Comparison of ENCODE assay signal across 38 cellular contexts in genomic region chr16:5012887-5013286, GRCh38. TPM values are rescaled to one million over a fixed set of nuclear protein-coding genes. Genes with fewer than 3 reads are reported as not detected.
"Had no signal": no experiment of that assay in that cellular context is flagged by ENCODE, and none has a peak within 500 bp of the region (broad histone marks: within the 10 kb centered on the region; RNA-seq: fewer than 3 reads in every experiment).

No MANE protein-coding gene starts in this region.

- H3K27me3 Mint-ChIP-seq: activated CD8-positive, alpha-beta T cell treated with anti-CD3 and anti-CD28 coated beads for 36 hours had no signal

- H3K4me3 Mint-ChIP-seq: activated CD4-positive, alpha-beta memory T cell treated with anti-CD3 and anti-CD28 coated beads for 36 hours; activated CD4-positive, alpha-beta T cell treated with anti-CD3 and anti-CD28 coated beads for 36 hours; activated CD4-positive, alpha-beta T cell treated with anti-CD3 and anti-CD28 coated beads, Interleukin-2, amount 10 ng/mL, durations not matched to agents 7 days and 5 days; activated CD8-positive, alpha-beta T cell treated with anti-CD3 and anti-CD28 coated beads for 36 hours; activated naive CD4-positive, alpha-beta T cell treated with anti-CD3 and anti-CD28 coated beads for 36 hours; activated naive CD8-positive, alpha-beta T cell treated with anti-CD3 and anti-CD28 coated beads for 36 hours; activated T-cell treated with anti-CD3 and anti-CD28 coated beads, Interleukin-2, amount 50 U/mL, for 4 hours; activated T-cell treated with anti-CD3 and anti-CD28 coated beads, Interleukin-2, amount 50 U/mL, for 72 hours; activated T-helper 1 cell treated with anti-CD3 and anti-CD28 coated beads, Interleukin-12 subunit alpha, Interleukin-12 subunit beta, Interleukin-2, Interleukin-4 antibody, amounts not matched to agents 30 ng/mL and 10 ng/mL and 1 ng/mL, durations not matched to agents 14 hours and 24 hours and 36 hours; activated T-helper 17 cell treated with anti-CD3 and anti-CD28 coated beads, Interleukin-2, amount 50 U/mL, for 72 hours; T-helper 1 cell treated with Interleukin-12 subunit alpha and Interleukin-12 subunit beta and Interleukin-4 antibody, amounts not matched to agents 30 μg/mL and 1 μg/mL, for 36 hours; T-helper 2 cell treated with Interferon-gamma antibody and Interleukin-4, amounts not matched to agents 5 μg/mL and 100 μg/mL, for 36 hours had no signal

- H3K9me3 Mint-ChIP-seq: activated CD4-positive, alpha-beta memory T cell treated with anti-CD3 and anti-CD28 coated beads for 36 hours; activated CD4-positive, alpha-beta T cell treated with anti-CD3 and anti-CD28 coated beads, Interleukin-2, amount 10 ng/mL, durations not matched to agents 7 days and 5 days; activated CD8-positive, alpha-beta T cell treated with anti-CD3 and anti-CD28 coated beads for 36 hours; activated naive CD4-positive, alpha-beta T cell treated with anti-CD3 and anti-CD28 coated beads for 36 hours; activated naive CD4-positive, alpha-beta T cell treated with anti-CD3 and anti-CD28 coated beads, Interleukin-2, amount 50 U/mL, for 72 hours; activated naive CD8-positive, alpha-beta T cell treated with anti-CD3 and anti-CD28 coated beads for 36 hours; activated T-cell treated with anti-CD3 and anti-CD28 coated beads, Interleukin-2, amount 50 U/mL, for 4 hours; activated T-cell treated with anti-CD3 and anti-CD28 coated beads, Interleukin-2, amount 50 U/mL, for 72 hours; activated T-helper 1 cell treated with anti-CD3 and anti-CD28 coated beads, Interleukin-12 subunit alpha, Interleukin-12 subunit beta, Interleukin-2, Interleukin-4 antibody, amounts not matched to agents 30 ng/mL and 10 ng/mL and 1 ng/mL, durations not matched to agents 14 hours and 24 hours and 36 hours; activated T-helper 17 cell treated with anti-CD3 and anti-CD28 coated beads, Interleukin-2, amount 50 U/mL, for 72 hours; T-helper 1 cell treated with Interleukin-12 subunit alpha and Interleukin-12 subunit beta and Interleukin-4 antibody, amounts not matched to agents 30 μg/mL and 1 μg/mL, for 36 hours; T-helper 2 cell treated with Interferon-gamma antibody and Interleukin-4, amounts not matched to agents 5 μg/mL and 100 μg/mL, for 36 hours had no signal

- FAIRE-seq: astrocyte, TTC549 had no signal

- H3K27ac Mint-ChIP-seq: activated CD4-positive, alpha-beta memory T cell treated with anti-CD3 and anti-CD28 coated beads for 36 hours; activated CD4-positive, alpha-beta T cell treated with anti-CD3 and anti-CD28 coated beads for 36 hours; activated CD4-positive, alpha-beta T cell treated with anti-CD3 and anti-CD28 coated beads, Interleukin-2, amount 10 ng/mL, durations not matched to agents 7 days and 5 days; activated CD8-positive, alpha-beta T cell treated with anti-CD3 and anti-CD28 coated beads for 36 hours; activated naive CD4-positive, alpha-beta T cell treated with anti-CD3 and anti-CD28 coated beads for 36 hours; activated naive CD4-positive, alpha-beta T cell treated with anti-CD3 and anti-CD28 coated beads, Interleukin-2, amount 50 U/mL, for 72 hours; activated naive CD8-positive, alpha-beta T cell treated with anti-CD3 and anti-CD28 coated beads for 36 hours; activated T-cell treated with anti-CD3 and anti-CD28 coated beads, Interleukin-2, amount 50 U/mL, for 72 hours; activated T-helper 1 cell treated with anti-CD3 and anti-CD28 coated beads, Interleukin-12 subunit alpha, Interleukin-12 subunit beta, Interleukin-2, Interleukin-4 antibody, amounts not matched to agents 30 ng/mL and 10 ng/mL and 1 ng/mL, durations not matched to agents 14 hours and 24 hours and 36 hours; activated T-helper 17 cell treated with anti-CD3 and anti-CD28 coated beads, Interleukin-2, amount 50 U/mL, for 72 hours; T-helper 1 cell treated with Interleukin-12 subunit alpha and Interleukin-12 subunit beta and Interleukin-4 antibody, amounts not matched to agents 30 μg/mL and 1 μg/mL, for 36 hours; T-helper 2 cell treated with Interferon-gamma antibody and Interleukin-4, amounts not matched to agents 5 μg/mL and 100 μg/mL, for 36 hours had no signal

- H3K4me3 ChIP-seq: adrenal gland, body of pancreas, breast epithelium had no signal

- H3K36me3 Mint-ChIP-seq: activated CD4-positive, alpha-beta memory T cell treated with anti-CD3 and anti-CD28 coated beads for 36 hours; activated naive CD4-positive, alpha-beta T cell treated with anti-CD3 and anti-CD28 coated beads, Interleukin-2, amount 50 U/mL, for 72 hours; activated naive CD8-positive, alpha-beta T cell treated with anti-CD3 and anti-CD28 coated beads for 36 hours had no signal

- H3K27me3 ChIP-seq: adrenal gland, body of pancreas, breast epithelium had no signal

- H3K4me1 ChIP-seq: adrenal gland, body of pancreas, breast epithelium had no signal

- H3K36me3 ChIP-seq: adrenal gland, brain microvascular endothelial cell, breast epithelium had no signal

- ATAC-seq: activated CD4-positive, alpha-beta T cell treated with anti-CD3 and anti-CD28 coated beads for 36 hours; activated CD4-positive, CD25-positive, alpha-beta regulatory T cell treated with anti-CD3 and anti-CD28 coated beads, Interleukin-2, amount 50 U/mL, for 24 hours; activated CD8-positive, alpha-beta T cell treated with anti-CD3 and anti-CD28 coated beads for 36 hours; activated naive CD4-positive, alpha-beta T cell treated with anti-CD3 and anti-CD28 coated beads, Interleukin-2, amount 50 U/mL, for 72 hours; activated T-cell treated with anti-CD3 and anti-CD28 coated beads, Interleukin-2, amount 50 U/mL, for 4 hours; activated T-cell treated with anti-CD3 and anti-CD28 coated beads, Interleukin-2, amount 50 U/mL, for 72 hours; activated T-helper 17 cell treated with anti-CD3 and anti-CD28 coated beads, Interleukin-2, amount 50 U/mL, for 72 hours; body of pancreas had no signal

- H3K9me3 ChIP-seq: adrenal gland, body of pancreas, breast epithelium had no signal

- H3K4me1 Mint-ChIP-seq: activated CD4-positive, alpha-beta T cell treated with anti-CD3 and anti-CD28 coated beads for 36 hours; activated CD4-positive, alpha-beta T cell treated with anti-CD3 and anti-CD28 coated beads, Interleukin-2, amount 10 ng/mL, durations not matched to agents 7 days and 5 days; activated naive CD8-positive, alpha-beta T cell treated with anti-CD3 and anti-CD28 coated beads for 36 hours; activated T-helper 17 cell treated with anti-CD3 and anti-CD28 coated beads, Interleukin-2, amount 50 U/mL, for 72 hours had no signal

- DNase-seq: activated CD4-positive, alpha-beta memory T cell treated with anti-CD3 and anti-CD28 coated beads for 36 hours; activated CD4-positive, alpha-beta T cell treated with anti-CD3 and anti-CD28 coated beads for 1 hour; activated CD4-positive, alpha-beta T cell treated with anti-CD3 and anti-CD28 coated beads for 36 hours; activated CD4-positive, alpha-beta T cell treated with anti-CD3 and anti-CD28 coated beads for 48 hours; activated CD4-positive, alpha-beta T cell treated with anti-CD3 and anti-CD28 coated beads, Interleukin-2, amount 10 ng/mL, durations not matched to agents 7 days and 5 days; activated CD4-positive, CD25-positive, alpha-beta regulatory T cell; activated CD8-positive, alpha-beta memory T cell treated with anti-CD3 and anti-CD28 coated beads, Interleukin-2, amount 50 U/mL, for 4 hours; activated CD8-positive, alpha-beta T cell treated with anti-CD3 and anti-CD28 coated beads for 36 hours; activated effector memory CD4-positive, alpha-beta T cell treated with anti-CD3 and anti-CD28 coated beads, Interleukin-2, amount 50 U/mL, for 16 hours; activated gamma-delta T cell treated with Interleukin-2 at 50 U/mL for 16 hours; activated naive CD4-positive, alpha-beta T cell; activated naive CD4-positive, alpha-beta T cell treated with anti-CD3 and anti-CD28 coated beads for 36 hours; activated naive CD4-positive, alpha-beta T cell treated with anti-CD3 and anti-CD28 coated beads, Interleukin-2, amount 50 U/mL, for 16 hours; activated naive CD8-positive, alpha-beta T cell treated with anti-CD3 and anti-CD28 coated beads for 36 hours; activated T-cell treated with anti-CD3 and anti-CD28 coated beads for 4 hours; activated T-cell treated with anti-CD3 and anti-CD28 coated beads, Interleukin-2, amount 50 U/mL, for 1 hour; activated T-cell treated with anti-CD3 and anti-CD28 coated beads, Interleukin-2, amount 50 U/mL, for 4 hours; activated T-cell treated with anti-CD3 and anti-CD28 coated beads, Interleukin-2, amount 50 U/mL, for 72 hours; adrenal gland; amniotic stem cell; aorta; body of pancreas; brain microvascular endothelial cell; central memory CD4-positive, alpha-beta T cell; T-helper 1 cell; T-helper 2 cell; T-helper 9 cell had no signal

- H3K27ac ChIP-seq: adrenal gland, body of pancreas, brain microvascular endothelial cell, breast epithelium, VCaP had no signal

RNA-seq across cellular contexts. Expression of gene C16orf89, which starts 52.9 kb away (rescaled TPM):
- total RNA-seq: activated CD4-positive, alpha-beta memory T cell treated with anti-CD3 and anti-CD28 coated beads for 36 hours; activated CD4-positive, alpha-beta T cell treated with anti-CD3 and anti-CD28 coated beads for 36 hours; activated CD4-positive, alpha-beta T cell treated with anti-CD3 and anti-CD28 coated beads, Interleukin-2, amount 10 ng/mL, durations not matched to agents 7 days and 5 days; activated CD8-positive, alpha-beta memory T cell treated with anti-CD3 and anti-CD28 coated beads for 36 hours; activated CD8-positive, alpha-beta T cell treated with anti-CD3 and anti-CD28 coated beads for 36 hours; activated naive CD4-positive, alpha-beta T cell treated with anti-CD3 and anti-CD28 coated beads for 36 hours; activated naive CD4-positive, alpha-beta T cell treated with anti-CD3 and anti-CD28 coated beads, Interleukin-2, amount 50 U/mL, for 72 hours; activated naive CD8-positive, alpha-beta T cell treated with anti-CD3 and anti-CD28 coated beads for 36 hours; activated T-cell treated with anti-CD3 and anti-CD28 coated beads, Interleukin-2, amount 50 U/mL, for 4 hours; activated T-cell treated with anti-CD3 and anti-CD28 coated beads, Interleukin-2, amount 50 U/mL, for 72 hours; activated T-helper 1 cell treated with anti-CD3 and anti-CD28 coated beads, Interleukin-12 subunit alpha, Interleukin-12 subunit beta, Interleukin-2, Interleukin-4 antibody, amounts not matched to agents 30 ng/mL and 10 ng/mL and 1 ng/mL, durations not matched to agents 14 hours and 24 hours and 36 hours; activated T-helper 17 cell treated with anti-CD3 and anti-CD28 coated beads, Interleukin-2, amount 50 U/mL, for 72 hours; astrocyte had no signal

RNA-seq across cellular contexts. Expression of gene SEC14L5, which starts 54.8 kb away (rescaled TPM):
- total RNA-seq: activated CD4-positive, alpha-beta T cell treated with anti-CD3 and anti-CD28 coated beads, Interleukin-2, amount 10 ng/mL, durations not matched to agents 7 days and 5 days; activated CD8-positive, alpha-beta memory T cell treated with anti-CD3 and anti-CD28 coated beads for 36 hours; activated naive CD4-positive, alpha-beta T cell treated with anti-CD3 and anti-CD28 coated beads for 36 hours; activated T-cell treated with anti-CD3 and anti-CD28 coated beads, Interleukin-2, amount 50 U/mL, for 4 hours; activated T-helper 1 cell treated with anti-CD3 and anti-CD28 coated beads, Interleukin-12 subunit alpha, Interleukin-12 subunit beta, Interleukin-2, Interleukin-4 antibody, amounts not matched to agents 30 ng/mL and 10 ng/mL and 1 ng/mL, durations not matched to agents 14 hours and 24 hours and 36 hours had no signal
